In the genomic region with DNA sequence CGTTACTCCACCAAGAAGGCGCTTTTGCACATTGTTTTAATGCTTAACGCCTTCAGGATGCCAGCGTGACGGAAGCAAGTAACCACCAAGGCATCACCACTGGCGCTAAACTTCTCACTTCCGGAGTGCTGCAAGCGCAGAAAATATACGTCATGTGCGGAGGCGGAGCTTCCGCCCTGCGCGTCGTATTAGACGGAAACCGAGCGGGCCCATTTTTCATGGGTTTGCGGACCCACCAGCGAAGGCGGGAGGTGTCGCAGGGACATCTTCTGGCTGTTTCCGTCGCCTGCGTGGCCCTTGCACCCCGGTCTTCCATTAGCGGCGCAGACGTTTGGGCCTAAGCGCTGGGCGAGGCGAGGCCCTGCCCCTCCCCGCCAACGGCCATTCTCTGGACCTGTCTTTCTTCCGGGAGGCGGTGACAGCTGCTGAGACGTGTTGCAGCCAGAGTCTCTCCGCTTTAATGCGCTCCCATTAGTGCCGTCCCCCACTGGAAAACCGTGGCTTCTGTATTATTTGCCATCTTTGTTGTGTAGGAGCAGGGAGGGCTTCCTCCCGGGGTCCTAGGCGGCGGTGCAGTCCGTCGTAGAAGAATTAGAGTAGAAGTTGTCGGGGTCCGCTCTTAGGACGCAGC, we compare ENCODE assay signal across 1 cellular context.
A peak's percentile ranks its signal among the peaks of the same experiment; 100 is the strongest.
TF ChIP-seq lines count a peak whose summit lies in the region.

A gene (plus strand): TSS at position 403 of the 631 bp plus-strand sequence. CDS start 235 bp downstream, outside the sequence.

TF ChIP-seq in HepG2, 621 proteins besides CTCF, POLR2A, EP300 and RAD21 (continued from another document and continues in another):
- TF ChIP-seq, protein P1, sequence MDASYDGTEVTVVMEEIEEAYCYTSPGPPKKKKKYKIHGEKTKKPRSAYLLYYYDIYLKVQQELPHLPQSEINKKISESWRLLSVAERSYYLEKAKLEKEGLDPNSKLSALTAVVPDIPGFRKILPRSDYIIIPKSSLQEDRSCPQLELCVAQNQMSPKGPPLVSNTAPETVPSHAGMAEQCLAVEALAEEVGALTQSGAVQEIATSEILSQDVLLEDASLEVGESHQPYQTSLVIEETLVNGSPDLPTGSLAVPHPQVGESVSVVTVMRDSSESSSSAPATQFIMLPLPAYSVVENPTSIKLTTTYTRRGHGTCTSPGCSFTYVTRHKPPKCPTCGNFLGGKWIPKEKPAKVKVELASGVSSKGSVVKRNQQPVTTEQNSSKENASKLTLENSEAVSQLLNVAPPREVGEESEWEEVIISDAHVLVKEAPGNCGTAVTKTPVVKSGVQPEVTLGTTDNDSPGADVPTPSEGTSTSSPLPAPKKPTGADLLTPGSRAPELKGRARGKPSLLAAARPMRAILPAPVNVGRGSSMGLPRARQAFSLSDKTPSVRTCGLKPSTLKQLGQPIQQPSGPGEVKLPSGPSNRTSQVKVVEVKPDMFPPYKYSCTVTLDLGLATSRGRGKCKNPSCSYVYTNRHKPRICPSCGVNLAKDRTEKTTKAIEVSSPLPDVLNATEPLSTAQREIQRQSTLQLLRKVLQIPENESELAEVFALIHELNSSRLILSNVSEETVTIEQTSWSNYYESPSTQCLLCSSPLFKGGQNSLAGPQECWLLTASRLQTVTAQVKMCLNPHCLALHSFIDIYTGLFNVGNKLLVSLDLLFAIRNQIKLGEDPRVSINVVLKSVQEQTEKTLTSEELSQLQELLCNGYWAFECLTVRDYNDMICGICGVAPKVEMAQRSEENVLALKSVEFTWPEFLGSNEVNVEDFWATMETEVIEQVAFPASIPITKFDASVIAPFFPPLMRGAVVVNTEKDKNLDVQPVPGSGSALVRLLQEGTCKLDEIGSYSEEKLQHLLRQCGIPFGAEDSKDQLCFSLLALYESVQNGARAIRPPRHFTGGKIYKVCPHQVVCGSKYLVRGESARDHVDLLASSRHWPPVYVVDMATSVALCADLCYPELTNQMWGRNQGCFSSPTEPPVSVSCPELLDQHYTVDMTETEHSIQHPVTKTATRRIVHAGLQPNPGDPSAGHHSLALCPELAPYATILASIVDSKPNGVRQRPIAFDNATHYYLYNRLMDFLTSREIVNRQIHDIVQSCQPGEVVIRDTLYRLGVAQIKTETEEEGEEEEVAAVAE (CRISPR knock-in tag; IDR thresholded peaks at IDR 0.05; ENCODE audit: borderline replicate concordance) = peak; percentile 92; the same call in 1 of the 2 replicates
- TF ChIP-seq, protein P2, sequence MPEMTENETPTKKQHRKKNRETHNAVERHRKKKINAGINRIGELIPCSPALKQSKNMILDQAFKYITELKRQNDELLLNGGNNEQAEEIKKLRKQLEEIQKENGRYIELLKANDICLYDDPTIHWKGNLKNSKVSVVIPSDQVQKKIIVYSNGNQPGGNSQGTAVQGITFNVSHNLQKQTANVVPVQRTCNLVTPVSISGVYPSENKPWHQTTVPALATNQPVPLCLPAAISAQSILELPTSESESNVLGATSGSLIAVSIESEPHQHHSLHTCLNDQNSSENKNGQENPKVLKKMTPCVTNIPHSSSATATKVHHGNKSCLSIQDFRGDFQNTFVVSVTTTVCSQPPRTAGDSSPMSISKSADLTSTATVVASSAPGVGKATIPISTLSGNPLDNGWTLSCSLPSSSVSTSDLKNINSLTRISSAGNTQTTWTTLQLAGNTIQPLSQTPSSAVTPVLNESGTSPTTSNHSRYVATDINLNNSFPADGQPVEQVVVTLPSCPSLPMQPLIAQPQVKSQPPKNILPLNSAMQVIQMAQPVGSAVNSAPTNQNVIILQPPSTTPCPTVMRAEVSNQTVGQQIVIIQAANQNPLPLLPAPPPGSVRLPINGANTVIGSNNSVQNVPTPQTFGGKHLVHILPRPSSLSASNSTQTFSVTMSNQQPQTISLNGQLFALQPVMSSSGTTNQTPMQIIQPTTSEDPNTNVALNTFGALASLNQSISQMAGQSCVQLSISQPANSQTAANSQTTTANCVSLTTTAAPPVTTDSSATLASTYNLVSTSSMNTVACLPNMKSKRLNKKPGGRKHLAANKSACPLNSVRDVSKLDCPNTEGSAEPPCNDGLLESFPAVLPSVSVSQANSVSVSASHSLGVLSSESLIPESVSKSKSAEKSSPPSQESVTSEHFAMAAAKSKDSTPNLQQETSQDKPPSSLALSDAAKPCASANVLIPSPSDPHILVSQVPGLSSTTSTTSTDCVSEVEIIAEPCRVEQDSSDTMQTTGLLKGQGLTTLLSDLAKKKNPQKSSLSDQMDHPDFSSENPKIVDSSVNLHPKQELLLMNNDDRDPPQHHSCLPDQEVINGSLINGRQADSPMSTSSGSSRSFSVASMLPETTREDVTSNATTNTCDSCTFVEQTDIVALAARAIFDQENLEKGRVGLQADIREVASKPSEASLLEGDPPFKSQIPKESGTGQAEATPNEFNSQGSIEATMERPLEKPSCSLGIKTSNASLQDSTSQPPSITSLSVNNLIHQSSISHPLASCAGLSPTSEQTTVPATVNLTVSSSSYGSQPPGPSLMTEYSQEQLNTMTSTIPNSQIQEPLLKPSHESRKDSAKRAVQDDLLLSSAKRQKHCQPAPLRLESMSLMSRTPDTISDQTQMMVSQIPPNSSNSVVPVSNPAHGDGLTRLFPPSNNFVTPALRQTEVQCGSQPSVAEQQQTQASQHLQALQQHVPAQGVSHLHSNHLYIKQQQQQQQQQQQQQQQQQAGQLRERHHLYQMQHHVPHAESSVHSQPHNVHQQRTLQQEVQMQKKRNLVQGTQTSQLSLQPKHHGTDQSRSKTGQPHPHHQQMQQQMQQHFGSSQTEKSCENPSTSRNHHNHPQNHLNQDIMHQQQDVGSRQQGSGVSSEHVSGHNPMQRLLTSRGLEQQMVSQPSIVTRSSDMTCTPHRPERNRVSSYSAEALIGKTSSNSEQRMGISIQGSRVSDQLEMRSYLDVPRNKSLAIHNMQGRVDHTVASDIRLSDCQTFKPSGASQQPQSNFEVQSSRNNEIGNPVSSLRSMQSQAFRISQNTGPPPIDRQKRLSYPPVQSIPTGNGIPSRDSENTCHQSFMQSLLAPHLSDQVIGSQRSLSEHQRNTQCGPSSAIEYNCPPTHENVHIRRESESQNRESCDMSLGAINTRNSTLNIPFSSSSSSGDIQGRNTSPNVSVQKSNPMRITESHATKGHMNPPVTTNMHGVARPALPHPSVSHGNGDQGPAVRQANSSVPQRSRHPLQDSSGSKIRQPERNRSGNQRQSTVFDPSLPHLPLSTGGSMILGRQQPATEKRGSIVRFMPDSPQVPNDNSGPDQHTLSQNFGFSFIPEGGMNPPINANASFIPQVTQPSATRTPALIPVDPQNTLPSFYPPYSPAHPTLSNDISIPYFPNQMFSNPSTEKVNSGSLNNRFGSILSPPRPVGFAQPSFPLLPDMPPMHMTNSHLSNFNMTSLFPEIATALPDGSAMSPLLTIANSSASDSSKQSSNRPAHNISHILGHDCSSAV (CRISPR knock-in tag; IDR thresholded peaks at IDR 0.05; ENCODE audit: borderline replicate concordance) = no peak
- TF ChIP-seq ZNF879 (CRISPR knock-in tag; IDR thresholded peaks at IDR 0.05) = peak; percentile 86; the same call in 1 of the 2 replicates
- peak; percentile 80; the same call in 1 of the 2 replicates for TF ChIP-seq ZNF224 (CRISPR knock-in tag; IDR thresholded peaks at IDR 0.05)
- TF ChIP-seq TOE1 (CRISPR knock-in tag; IDR thresholded peaks at IDR 0.05) = no peak
- peak; percentile 73; the same call in 1 of the 2 replicates for TF ChIP-seq ZNF136 (CRISPR knock-in tag; IDR thresholded peaks at IDR 0.05; ENCODE audit: low read depth)
- TF ChIP-seq HMG20B (CRISPR knock-in tag; conservative IDR thresholded peaks at IDR 0.05) = 0 out of 2 replicates have a peak, but pooled peaks have one; percentile 27
- TF ChIP-seq ZNF75D (CRISPR knock-in tag; IDR thresholded peaks at IDR 0.05; ENCODE audit: borderline replicate concordance) = no peak
- TF ChIP-seq HOXD1 (CRISPR knock-in tag; IDR thresholded peaks at IDR 0.05) = no peak
- peak; percentile 92; the same call in 1 of the 2 replicates for TF ChIP-seq TOPORS (CRISPR knock-in tag; IDR thresholded peaks at IDR 0.05)
- TF ChIP-seq ZSCAN31 (CRISPR knock-in tag; IDR thresholded peaks at IDR 0.05; ENCODE audit: low read depth) = peak; percentile 87
- TF ChIP-seq, protein P3, sequence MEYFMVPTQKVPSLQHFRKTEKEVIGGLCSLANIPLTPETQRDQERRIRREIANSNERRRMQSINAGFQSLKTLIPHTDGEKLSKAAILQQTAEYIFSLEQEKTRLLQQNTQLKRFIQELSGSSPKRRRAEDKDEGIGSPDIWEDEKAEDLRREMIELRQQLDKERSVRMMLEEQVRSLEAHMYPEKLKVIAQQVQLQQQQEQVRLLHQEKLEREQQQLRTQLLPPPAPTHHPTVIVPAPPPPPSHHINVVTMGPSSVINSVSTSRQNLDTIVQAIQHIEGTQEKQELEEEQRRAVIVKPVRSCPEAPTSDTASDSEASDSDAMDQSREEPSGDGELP (IDR thresholded peaks at IDR 0.05; ENCODE audit: borderline replicate concordance, low read depth) = peak; percentile 53; the same call in 1 of the 2 replicates
- 0 out of 2 replicates have a peak, but pooled peaks have one; percentile 57 for TF ChIP-seq JUND (CRISPR knock-in tag; IDR thresholded peaks at IDR 0.05)
- TF ChIP-seq, protein P4, sequence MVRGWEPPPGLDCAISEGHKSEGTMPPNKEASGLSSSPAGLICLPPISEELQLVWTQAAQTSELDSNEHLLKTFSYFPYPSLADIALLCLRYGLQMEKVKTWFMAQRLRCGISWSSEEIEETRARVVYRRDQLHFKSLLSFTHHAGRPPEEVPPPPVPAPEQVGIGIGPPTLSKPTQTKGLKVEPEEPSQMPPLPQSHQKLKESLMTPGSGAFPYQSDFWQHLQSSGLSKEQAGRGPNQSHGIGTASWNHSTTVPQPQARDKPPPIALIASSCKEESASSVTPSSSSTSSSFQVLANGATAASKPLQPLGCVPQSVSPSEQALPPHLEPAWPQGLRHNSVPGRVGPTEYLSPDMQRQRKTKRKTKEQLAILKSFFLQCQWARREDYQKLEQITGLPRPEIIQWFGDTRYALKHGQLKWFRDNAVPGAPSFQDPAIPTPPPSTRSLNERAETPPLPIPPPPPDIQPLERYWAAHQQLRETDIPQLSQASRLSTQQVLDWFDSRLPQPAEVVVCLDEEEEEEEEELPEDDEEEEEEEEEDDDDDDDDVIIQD (CRISPR knock-in tag; IDR thresholded peaks at IDR 0.05; ENCODE audit: low read depth) = 0 out of 2 replicates have a peak, but pooled peaks have one; percentile 41
- TF ChIP-seq REPIN1 (CRISPR knock-in tag; IDR thresholded peaks at IDR 0.05; ENCODE audit: borderline replicate concordance, low read depth) = peak; percentile 93
- TF ChIP-seq ARNTL (CRISPR knock-in tag; IDR thresholded peaks at IDR 0.05) = peak; percentile 54
- TF ChIP-seq, protein P5, sequence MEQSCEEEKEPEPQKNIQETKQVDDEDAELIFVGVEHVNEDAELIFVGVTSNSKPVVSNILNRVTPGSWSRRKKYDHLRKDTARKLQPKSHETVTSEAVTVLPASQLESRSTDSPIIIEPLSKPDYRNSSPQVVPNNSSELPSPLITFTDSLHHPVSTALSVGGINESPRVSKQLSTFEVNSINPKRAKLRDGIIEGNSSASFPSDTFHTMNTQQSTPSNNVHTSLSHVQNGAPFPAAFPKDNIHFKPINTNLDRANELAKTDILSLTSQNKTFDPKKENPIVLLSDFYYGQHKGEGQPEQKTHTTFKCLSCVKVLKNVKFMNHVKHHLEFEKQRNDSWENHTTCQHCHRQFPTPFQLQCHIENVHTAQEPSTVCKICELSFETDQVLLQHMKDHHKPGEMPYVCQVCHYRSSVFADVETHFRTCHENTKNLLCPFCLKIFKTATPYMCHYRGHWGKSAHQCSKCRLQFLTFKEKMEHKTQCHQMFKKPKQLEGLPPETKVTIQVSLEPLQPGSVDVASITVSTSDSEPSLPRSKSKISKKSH (CRISPR knock-in tag; IDR thresholded peaks at IDR 0.05; ENCODE audit: borderline replicate concordance) = peak; percentile 95
- no peak for TF ChIP-seq ZFP62 (CRISPR knock-in tag; IDR thresholded peaks at IDR 0.05)
- no peak for TF ChIP-seq ZMYM3 (CRISPR knock-in tag; IDR thresholded peaks at IDR 0.05)
- no peak for TF ChIP-seq ZNF766 (CRISPR knock-in tag; IDR thresholded peaks at IDR 0.05; ENCODE audit: borderline replicate concordance)
- peak; percentile 77 for TF ChIP-seq RXRA (CRISPR knock-in tag; IDR thresholded peaks at IDR 0.05)
- no peak for TF ChIP-seq CENPT (CRISPR knock-in tag; IDR thresholded peaks at IDR 0.05; ENCODE audit: low read depth)
- TF ChIP-seq, protein P6, sequence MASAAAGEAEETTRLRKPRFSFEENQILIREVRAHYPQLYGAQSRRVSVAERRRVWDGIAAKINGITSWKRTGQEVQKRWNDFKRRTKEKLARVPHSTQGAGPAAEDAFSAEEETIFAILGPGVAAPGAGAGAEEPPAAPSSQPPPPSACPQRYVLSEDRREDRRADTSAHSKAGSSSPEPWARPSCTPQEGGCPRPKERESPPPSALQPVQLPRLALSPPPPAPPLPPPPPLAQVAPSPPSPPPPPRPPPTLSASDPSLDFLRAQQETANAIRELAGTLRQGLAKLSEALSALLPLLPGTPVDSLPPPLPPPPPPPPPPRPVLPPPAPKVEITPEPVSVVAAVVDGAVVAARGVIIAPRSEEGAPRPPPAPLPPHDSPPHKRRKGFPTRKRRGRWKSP (CRISPR knock-in tag; IDR thresholded peaks at IDR 0.05) = peak; percentile 98
- TF ChIP-seq HDAC6 (IDR thresholded peaks at IDR 0.05; ENCODE audit: low read depth, low read length) = no peak
- TF ChIP-seq DR1 (CRISPR knock-in tag; IDR thresholded peaks at IDR 0.05) = peak; percentile 93
- TF ChIP-seq, protein P7, sequence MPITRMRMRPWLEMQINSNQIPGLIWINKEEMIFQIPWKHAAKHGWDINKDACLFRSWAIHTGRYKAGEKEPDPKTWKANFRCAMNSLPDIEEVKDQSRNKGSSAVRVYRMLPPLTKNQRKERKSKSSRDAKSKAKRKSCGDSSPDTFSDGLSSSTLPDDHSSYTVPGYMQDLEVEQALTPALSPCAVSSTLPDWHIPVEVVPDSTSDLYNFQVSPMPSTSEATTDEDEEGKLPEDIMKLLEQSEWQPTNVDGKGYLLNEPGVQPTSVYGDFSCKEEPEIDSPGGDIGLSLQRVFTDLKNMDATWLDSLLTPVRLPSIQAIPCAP (CRISPR knock-in tag; IDR thresholded peaks at IDR 0.05; ENCODE audit: low read depth) = no peak
- TF ChIP-seq, protein P8, sequence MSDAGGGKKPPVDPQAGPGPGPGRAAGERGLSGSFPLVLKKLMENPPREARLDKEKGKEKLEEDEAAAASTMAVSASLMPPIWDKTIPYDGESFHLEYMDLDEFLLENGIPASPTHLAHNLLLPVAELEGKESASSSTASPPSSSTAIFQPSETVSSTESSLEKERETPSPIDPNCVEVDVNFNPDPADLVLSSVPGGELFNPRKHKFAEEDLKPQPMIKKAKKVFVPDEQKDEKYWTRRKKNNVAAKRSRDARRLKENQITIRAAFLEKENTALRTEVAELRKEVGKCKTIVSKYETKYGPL (CRISPR knock-in tag; IDR thresholded peaks at IDR 0.05) = no peak
- TF ChIP-seq, protein P9, sequence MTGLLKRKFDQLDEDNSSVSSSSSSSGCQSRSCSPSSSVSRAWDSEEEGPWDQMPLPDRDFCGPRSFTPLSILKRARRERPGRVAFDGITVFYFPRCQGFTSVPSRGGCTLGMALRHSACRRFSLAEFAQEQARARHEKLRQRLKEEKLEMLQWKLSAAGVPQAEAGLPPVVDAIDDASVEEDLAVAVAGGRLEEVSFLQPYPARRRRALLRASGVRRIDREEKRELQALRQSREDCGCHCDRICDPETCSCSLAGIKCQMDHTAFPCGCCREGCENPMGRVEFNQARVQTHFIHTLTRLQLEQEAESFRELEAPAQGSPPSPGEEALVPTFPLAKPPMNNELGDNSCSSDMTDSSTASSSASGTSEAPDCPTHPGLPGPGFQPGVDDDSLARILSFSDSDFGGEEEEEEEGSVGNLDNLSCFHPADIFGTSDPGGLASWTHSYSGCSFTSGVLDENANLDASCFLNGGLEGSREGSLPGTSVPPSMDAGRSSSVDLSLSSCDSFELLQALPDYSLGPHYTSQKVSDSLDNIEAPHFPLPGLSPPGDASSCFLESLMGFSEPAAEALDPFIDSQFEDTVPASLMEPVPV (CRISPR knock-in tag; IDR thresholded peaks at IDR 0.05) = no peak; the same call in none of the 2 replicates
- peak; percentile 92 for TF ChIP-seq ZNF160 (CRISPR knock-in tag; IDR thresholded peaks at IDR 0.05)
- peak; percentile 45 for TF ChIP-seq STAG1 (CRISPR knock-in tag; IDR thresholded peaks at IDR 0.05)
- TF ChIP-seq, protein P10, sequence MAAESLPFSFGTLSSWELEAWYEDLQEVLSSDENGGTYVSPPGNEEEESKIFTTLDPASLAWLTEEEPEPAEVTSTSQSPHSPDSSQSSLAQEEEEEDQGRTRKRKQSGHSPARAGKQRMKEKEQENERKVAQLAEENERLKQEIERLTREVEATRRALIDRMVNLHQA (CRISPR knock-in tag; IDR thresholded peaks at IDR 0.05) = 0 out of 2 replicates have a peak, but pooled peaks have one; percentile 43
